8 cellular contexts compared by ENCODE assay signal in the genomic region with DNA sequence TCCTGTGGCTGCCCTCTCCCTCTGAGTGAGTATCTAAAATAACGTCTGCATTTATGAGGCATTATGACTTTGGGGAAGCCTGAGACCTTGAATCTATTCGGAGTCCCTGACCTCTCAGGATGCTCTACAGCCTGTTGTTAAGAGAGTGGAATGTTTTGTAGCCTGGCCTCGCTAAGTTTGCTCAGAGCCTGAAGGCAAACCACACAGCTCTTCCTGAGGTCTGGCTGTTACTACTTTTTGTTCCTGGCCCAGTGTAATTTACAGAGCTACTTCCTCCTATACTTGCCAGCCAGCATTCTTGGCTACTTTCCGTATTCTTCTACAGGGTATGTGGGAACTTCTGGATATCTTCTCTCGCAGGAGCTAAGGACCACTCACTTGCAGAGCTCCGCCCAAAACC.
DNase-seq lines count a peak whose midpoint lies in the region; ATAC-seq and TF ChIP-seq lines count a peak whose summit lies in the region.

No MANE protein-coding gene starts in this region.

- peaks cover 27% of the 10 kb centered on the region for H3K4me1 Mint-ChIP-seq in dendritic cell treated with granulocyte-macrophage colony-stimulating factor and Interleukin-4, amounts not matched to agents 40 ng/mL and 50 ng/mL, for 4 days (ENCODE audit: low read depth)
- H3K4me1 Mint-ChIP-seq in nephron = peaks cover 25% of the 10 kb centered on the region

- peak overlapping the region; percentile 82 for H3K27ac Mint-ChIP-seq in dendritic cell treated with granulocyte-macrophage colony-stimulating factor and Interleukin-4, amounts not matched to agents 40 ng/mL and 50 ng/mL, for 4 days
- H3K27ac Mint-ChIP-seq in nephron = peak overlapping the region; percentile 32 to 81 (median 59)

- no peaks in the 10 kb centered on the region for H3K9me3 Mint-ChIP-seq in dendritic cell treated with granulocyte-macrophage colony-stimulating factor and Interleukin-4, amounts not matched to agents 40 ng/mL and 50 ng/mL, for 4 days
- H3K9me3 Mint-ChIP-seq in nephron = no peaks in the 10 kb centered on the region

- no peak for TF ChIP-seq CTCF in nephron (IDR thresholded peaks at IDR 0.05; ENCODE audit: unreplicated experiment in 3 of 3)

- H3K36me3 Mint-ChIP-seq in dendritic cell treated with granulocyte-macrophage colony-stimulating factor and Interleukin-4, amounts not matched to agents 40 ng/mL and 50 ng/mL, for 4 days (ENCODE audit: low read depth) = peaks cover 7% of the 10 kb centered on the region
- no peaks in the 10 kb centered on the region for H3K36me3 Mint-ChIP-seq in nephron (ENCODE audit: low read depth)

- H3K4me3 Mint-ChIP-seq in dendritic cell treated with granulocyte-macrophage colony-stimulating factor and Interleukin-4, amounts not matched to agents 40 ng/mL and 50 ng/mL, for 4 days = no peak overlapping the region
- no peak overlapping the region for H3K4me3 Mint-ChIP-seq in nephron

- intact Hi-C loops in dendritic cell treated with granulocyte-macrophage colony-stimulating factor and Interleukin-4, amounts not matched to agents 40 ng/mL and 50 ng/mL, for 4 days (cut with micrococcal nuclease) = no loop called here

- peak; percentile 12 for DNase-seq in CD1c-positive myeloid dendritic cell (ENCODE audit: extremely low spot score)
- peak; percentile 9 for DNase-seq in NCI-H69 (lab: John Stamatoyannopoulos, UW)
- DNase-seq in NK-92 (lab: John Stamatoyannopoulos, UW; ENCODE audit: unreplicated experiment) = no peak

- no peaks in the 10 kb centered on the region for H3K27me3 Mint-ChIP-seq in dendritic cell treated with granulocyte-macrophage colony-stimulating factor and Interleukin-4, amounts not matched to agents 40 ng/mL and 50 ng/mL, for 4 days
- no peaks in the 10 kb centered on the region for H3K27me3 Mint-ChIP-seq in nephron (ENCODE audit: low read depth)

- ATAC-seq in GM19452 (IDR thresholded peaks at IDR 0.05; ENCODE audit: unreplicated experiment) (no peak), GM19455 (IDR thresholded peaks at IDR 0.05; ENCODE audit: unreplicated experiment) (no peak), GM21528 (IDR thresholded peaks at IDR 0.05; ENCODE audit: low FRiP score, unreplicated experiment) (no peak)
